Comparison of ENCODE assay signal across 30 cellular contexts in the genomic region with DNA sequence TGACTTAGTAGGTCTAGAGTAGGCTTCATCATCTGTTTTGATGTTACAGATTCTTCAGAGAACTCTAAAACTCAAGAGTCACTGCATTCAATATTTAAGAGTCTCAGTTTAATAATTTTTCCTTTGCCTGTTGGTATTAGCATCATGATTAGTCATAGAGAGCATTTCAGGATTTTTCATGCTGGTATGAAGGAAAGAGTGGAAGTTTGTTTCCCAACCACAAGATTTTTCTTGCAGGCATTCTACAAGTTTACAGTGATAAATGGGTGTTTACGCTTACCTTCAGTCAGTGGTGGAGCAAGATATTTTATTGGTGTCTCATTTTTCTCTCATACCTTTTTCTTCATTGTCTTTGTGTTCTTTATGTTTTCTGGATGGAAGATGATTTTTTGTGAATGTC. TPM values are rescaled to one million over a fixed set of nuclear protein-coding genes. Genes with fewer than 3 reads are reported as not detected.
A peak's percentile ranks its signal among the peaks of the same experiment; 100 is the strongest.
DNase-seq lines count a peak whose midpoint lies in the region; ATAC-seq and TF ChIP-seq lines count a peak whose summit lies in the region.
"Had no signal": no experiment of that assay in that cellular context is flagged by ENCODE, and none has a peak within 500 bp of the region (broad histone marks: within the 10 kb centered on the region; RNA-seq: fewer than 3 reads in every experiment).

No MANE protein-coding gene starts in this region.

- no peak for TF ChIP-seq POLR2A in IMR-90 (IDR thresholded peaks at IDR 0.05; ENCODE audit: low read depth, low read length)

- no peak overlapping the region for H2AK5ac ChIP-seq in IMR-90 (ENCODE audit: low read depth, low read length)

- no peak overlapping the region for H2BK15ac ChIP-seq in IMR-90 (ENCODE audit: low read depth, low read length)

- TF ChIP-seq CTCF in BJ (IDR thresholded peaks at IDR 0.05; ENCODE audit: insufficient read depth, low read depth, low read length) (no peak), IMR-90 (conservative IDR thresholded peaks at IDR 0.05; ENCODE audit: low read depth, low read length) (no peak), epithelial cell of esophagus (IDR thresholded peaks at IDR 0.05; ENCODE audit: insufficient read depth, low read depth, low read length, missing control alignments) (no peak), omental fat pad (IDR thresholded peaks at IDR 0.05) (no peak)

- POLR2A ChIA-PET in BJ (lab: Charles Lee) (no interaction called here), IMR-90 (lab: Charles Lee; ENCODE audit: unreplicated experiment) (no interaction called here)

- ATAC-seq in IMR-90 (ENCODE audit: low read depth) (peak; percentile 76), omental fat pad (ENCODE audit: low FRiP score) (peak; percentile 51), aorta (ENCODE audit: low FRiP score) (no peak)
- ATAC-seq: activated T-cell treated with anti-CD3 and anti-CD28 coated beads, Interleukin-2, amount 50 U/mL, for 4 hours; heart right ventricle; sciatic nerve had no signal

- no peak overlapping the region for H3K23ac ChIP-seq in IMR-90 (ENCODE audit: low read depth, low read length)

- H3K79me1 ChIP-seq in IMR-90 (ENCODE audit: low read depth in 1 of 2, low read length in 2 of 2), result peaks cover 23 to 36% of the 10 kb centered on the region in 2 experiments

- 0 out of 2 replicates have a peak, but pooled peaks cover 2% of the 10 kb centered on the region for H3K9me3 ChIP-seq in IMR-90 (ENCODE audit: control insufficient read depth, insufficient read depth, low read length)
- H3K9me3 ChIP-seq in aorta (ENCODE audit: control insufficient read depth, low read length), result no peaks in the 10 kb centered on the region
- H3K9me3 ChIP-seq: esophagus squamous epithelium, heart right ventricle, left ventricle myocardium inferior, uterus had no signal

- H3K27ac ChIP-seq in IMR-90 (ENCODE audit: insufficient read depth, low read length) (no peak overlapping the region), aorta (ENCODE audit: low read depth in 1 of 2, low read length in 2 of 2) (no peak overlapping the region)
- H3K27ac ChIP-seq: esophagus squamous epithelium, heart right ventricle, left ventricle myocardium inferior, parathyroid adenoma, PC-9, uterus had no signal

- H3K14ac ChIP-seq in IMR-90 (replicated peaks; ENCODE audit: low read depth, low read length), result no peak overlapping the region

- H3K4ac ChIP-seq in IMR-90 (ENCODE audit: low read depth, low read length), result no peak overlapping the region

- no CpG with 5 or more reads among the region's 1 CpG for WGBS in IMR-90 (ENCODE audit: extremely low coverage in 2 of 2, insufficient read length in 1 of 2), 2 experiments
- WGBS in aorta, 2 donors, result 95 to 100% methylated on average over 1 of the region's 1 CpG

- H2BK120ac ChIP-seq in IMR-90 (ENCODE audit: low read depth, low read length), result no peak overlapping the region

- no peak overlapping the region for H4K8ac ChIP-seq in IMR-90 (ENCODE audit: low read depth in 2 of 2, low read length in 2 of 2)

- H3K4me3 ChIP-seq in BJ (ENCODE audit: low read depth, low read length), result no peak overlapping the region
- no peak overlapping the region for H3K4me3 ChIP-seq in IMR-90 (ENCODE audit: insufficient read depth, low read depth, low read length)
- no peak overlapping the region for H3K4me3 ChIP-seq in epithelial cell of esophagus (ENCODE audit: low read length)
- no peak overlapping the region for H3K4me3 ChIP-seq in aorta (ENCODE audit: low read length in 2 of 2)
- H3K4me3 ChIP-seq: esophagus squamous epithelium, heart right ventricle, left ventricle myocardium inferior, PC-9, uterus had no signal

- peak; percentile 35 for DNase-seq in BJ (ENCODE audit: low read depth)
- peak; percentile 76 for DNase-seq in IMR-90
- DNase-seq in epithelial cell of esophagus (ENCODE audit: low read depth), result peak; percentile 64
- DNase-seq in omental fat pad (ENCODE audit: low spot score), result no peak
- no peak for DNase-seq in Ammon's horn (ENCODE audit: low spot score)
- DNase-seq in NCI-H2029 (lab: John Stamatoyannopoulos, UW), result no peak
- no peak for DNase-seq in aorta
- no peak for DNase-seq in SW 1271 (lab: John Stamatoyannopoulos, UW)
- DNase-seq: activated naive CD4-positive, alpha-beta T cell treated with Interleukin-2 at 50 U/mL for 16 hours; activated T-cell treated with anti-CD3 and anti-CD28 coated beads, Interleukin-2, amount 50 U/mL, for 4 hours; AML-193; anterior cingulate cortex; cerebellar nuclear complex; COR-L47; DMS79 treated with DMSO at 0.1 percent for 48 hours; esophagus squamous epithelium; heart right ventricle; immature natural killer cell; Kasumi-1; left ventricle myocardium inferior; NCI-H1048; NCI-H187 treated with DMSO at 0.1 percent for 48 hours; NCI-H446; PC-9; SHP77 treated with DMSO at 0.1 percent for 48 hours; uterus had no signal

- no TSS peak for BruUV-seq in IMR-90 (replicated peaks; lab: Mats Ljungman, UMichigan)

- CTCF ChIA-PET in BJ (lab: Yijun Ruan, JAX), result no interaction called here
- CTCF ChIA-PET in IMR-90 (lab: Yijun Ruan, JAX), result no interaction called here

- H2AFZ ChIP-seq in IMR-90 (replicated peaks; ENCODE audit: low read length, poor library complexity), result no peak overlapping the region
- H2AFZ ChIP-seq: parathyroid adenoma, PC-9 had no signal

- H3K9me1 ChIP-seq in IMR-90 (ENCODE audit: insufficient read depth, low read length), result no peaks in the 10 kb centered on the region

- intact Hi-C loops in IMR-90 (cut with micrococcal nuclease), result no loop called here
- intact Hi-C loops in aorta (cut with DNase I), result loop anchor here in 1 of 2 donors (10.0 kb wide), 1 partner anchor 49 kb away; no protein-coding TSS in a partner anchor

- H3K4me1 ChIP-seq in IMR-90 (ENCODE audit: control insufficient read depth, insufficient read depth, low read length), result no peaks in the 10 kb centered on the region
- no peaks in the 10 kb centered on the region for H3K4me1 ChIP-seq in aorta (ENCODE audit: control insufficient read depth in 1 of 2, insufficient read depth in 2 of 2, low read length in 2 of 2)
- H3K4me1 ChIP-seq: esophagus squamous epithelium, heart right ventricle, parathyroid adenoma, uterus had no signal

- TF ChIP-seq RAD21 in IMR-90 (IDR thresholded peaks at IDR 0.05; ENCODE audit: low read length), result no peak

- H3K36me3 ChIP-seq in BJ (ENCODE audit: control insufficient read depth, insufficient read depth, low read length) (peaks cover 12% of the 10 kb centered on the region), IMR-90 (ENCODE audit: control insufficient read depth, insufficient read depth, low read length) (peaks cover 40% of the 10 kb centered on the region), aorta (ENCODE audit: control insufficient read depth in 1 of 2, insufficient read depth in 2 of 2, low read length in 1 of 2) (peaks cover 4 to 13% of the 10 kb centered on the region in 2 donors)
- H3K36me3 ChIP-seq: uterus had no signal

- H3K18ac ChIP-seq in IMR-90 (ENCODE audit: low read depth, low read length), result no peak overlapping the region

- no peak overlapping the region for H3K9ac ChIP-seq in IMR-90 (ENCODE audit: low read depth, low read length)
- H3K9ac ChIP-seq: parathyroid adenoma had no signal

- no peak overlapping the region for H2AK9ac ChIP-seq in IMR-90 (replicated peaks; ENCODE audit: low read depth, low read length, poor library complexity)

- dilution Hi-C loops in IMR-90 (cut with HindIII; ENCODE audit: low sequenced_read_pairs, unreplicated experiment), result no loop called here

- no peak overlapping the region for H3K56ac ChIP-seq in IMR-90 (ENCODE audit: extremely low read depth, insufficient read depth, low read length)

- H3K4me2 ChIP-seq in IMR-90 (ENCODE audit: low read depth, low read length), result no peak overlapping the region
- H3K4me2 ChIP-seq: PC-9 had no signal

- H4K91ac ChIP-seq in IMR-90 (ENCODE audit: insufficient read depth, low read depth, low read length), result no peak overlapping the region

- in situ Hi-C loops in IMR-90 (cut with MboI; ENCODE audit: low sequenced_read_pairs), result no loop called here

- H2BK5ac ChIP-seq in IMR-90 (ENCODE audit: low read depth, low read length, poor library complexity, severe bottlenecking), result no peak overlapping the region

- H3K27me3 ChIP-seq in BJ (ENCODE audit: control insufficient read depth, insufficient read depth, low read length) (no peaks in the 10 kb centered on the region), IMR-90 (ENCODE audit: control insufficient read depth, insufficient read depth, low read length) (no peaks in the 10 kb centered on the region), aorta (ENCODE audit: control insufficient read depth in 1 of 2, insufficient read depth in 2 of 2, low read length in 1 of 2) (no peaks in the 10 kb centered on the region)
- H3K27me3 ChIP-seq: esophagus squamous epithelium, heart right ventricle, uterus had no signal

- H4K5ac ChIP-seq in IMR-90 (ENCODE audit: low read depth, low read length), result no peak overlapping the region

- H4K20me1 ChIP-seq in IMR-90 (ENCODE audit: insufficient read depth, low read length), result no peaks in the 10 kb centered on the region; the same call in 1 of the 2 replicates

- H2BK20ac ChIP-seq in IMR-90 (ENCODE audit: low read depth, low read length), result no peak overlapping the region

TF ChIP-seq in IMR-90, 13 proteins besides CTCF, POLR2A, EP300 and RAD21 (continues in another document):
- no peak for TF ChIP-seq BHLHE40 (IDR thresholded peaks at IDR 0.05; ENCODE audit: low read depth, low read length)
- no peak for TF ChIP-seq MAFK (IDR thresholded peaks at IDR 0.05; ENCODE audit: low read depth, low read length)
- no peak for TF ChIP-seq NFE2L2 (IDR thresholded peaks at IDR 0.05; ENCODE audit: low read depth, low read length)
- TF ChIP-seq RFX5 (IDR thresholded peaks at IDR 0.05; ENCODE audit: low read depth, low read length), result no peak
- no peak for TF ChIP-seq MXI1 (IDR thresholded peaks at IDR 0.05; ENCODE audit: borderline replicate concordance, low read depth, low read length)
- TF ChIP-seq, protein P1, sequence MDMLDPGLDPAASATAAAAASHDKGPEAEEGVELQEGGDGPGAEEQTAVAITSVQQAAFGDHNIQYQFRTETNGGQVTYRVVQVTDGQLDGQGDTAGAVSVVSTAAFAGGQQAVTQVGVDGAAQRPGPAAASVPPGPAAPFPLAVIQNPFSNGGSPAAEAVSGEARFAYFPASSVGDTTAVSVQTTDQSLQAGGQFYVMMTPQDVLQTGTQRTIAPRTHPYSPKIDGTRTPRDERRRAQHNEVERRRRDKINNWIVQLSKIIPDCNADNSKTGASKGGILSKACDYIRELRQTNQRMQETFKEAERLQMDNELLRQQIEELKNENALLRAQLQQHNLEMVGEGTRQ (IDR thresholded peaks at IDR 0.05; ENCODE audit: low read depth, low read length), result no peak
- no peak for TF ChIP-seq MAZ (IDR thresholded peaks at IDR 0.05; ENCODE audit: borderline replicate concordance, low read depth, low read length)
- TF ChIP-seq FOS (IDR thresholded peaks at IDR 0.05; ENCODE audit: low read depth, low read length), result no peak

RNA-seq across cellular contexts. Expression of a gene that starts 58.4 kb away (rescaled TPM):
- not detected in 2 replicates for polyA plus RNA-seq in BJ (2011; rRNA removed)
- not detected in 2 replicates for polyA minus RNA-seq in BJ (2011; rRNA and poly(A)+ RNA removed)
- total RNA-seq in IMR-90 (2012; rRNA removed), result not detected in 2 replicates
- not detected in 2 replicates for polyA plus RNA-seq in IMR-90 (2012; rRNA removed)
- polyA plus RNA-seq in IMR-90 (2012; cell fraction: cytosol; rRNA removed), result not detected in 2 replicates
- not detected in 2 replicates for polyA plus RNA-seq in IMR-90 (2012; cell fraction: nucleus; rRNA removed; ENCODE audit: low replicate concordance)
- total RNA-seq in omental fat pad, result not detected
- total RNA-seq in aorta, result not detected
- polyA plus RNA-seq in aorta, result not detected
- total RNA-seq: activated CD8-positive, alpha-beta memory T cell treated with anti-CD3 and anti-CD28 coated beads for 36 hours; esophagus squamous epithelium; H4; heart right ventricle; left ventricle myocardium inferior; PC-9; sciatic nerve had no signal
- polyA plus RNA-seq: heart right ventricle, immature natural killer cell had no signal

Comparison
In these comparisons a context has a peak if more than half of its experiments do, and no peak if none do; other contexts are left out.
1. DNase-seq: peak in BJ (single experiment), IMR-90 (single experiment) and epithelial cell of esophagus (single experiment); none in omental fat pad (single experiment), Ammon's horn (single experiment), NCI-H2029 (single experiment), aorta (0 of 2) and SW 1271 (0 of 2).